Comparison of ENCODE assay signal across 8 cellular contexts in the genomic region with DNA sequence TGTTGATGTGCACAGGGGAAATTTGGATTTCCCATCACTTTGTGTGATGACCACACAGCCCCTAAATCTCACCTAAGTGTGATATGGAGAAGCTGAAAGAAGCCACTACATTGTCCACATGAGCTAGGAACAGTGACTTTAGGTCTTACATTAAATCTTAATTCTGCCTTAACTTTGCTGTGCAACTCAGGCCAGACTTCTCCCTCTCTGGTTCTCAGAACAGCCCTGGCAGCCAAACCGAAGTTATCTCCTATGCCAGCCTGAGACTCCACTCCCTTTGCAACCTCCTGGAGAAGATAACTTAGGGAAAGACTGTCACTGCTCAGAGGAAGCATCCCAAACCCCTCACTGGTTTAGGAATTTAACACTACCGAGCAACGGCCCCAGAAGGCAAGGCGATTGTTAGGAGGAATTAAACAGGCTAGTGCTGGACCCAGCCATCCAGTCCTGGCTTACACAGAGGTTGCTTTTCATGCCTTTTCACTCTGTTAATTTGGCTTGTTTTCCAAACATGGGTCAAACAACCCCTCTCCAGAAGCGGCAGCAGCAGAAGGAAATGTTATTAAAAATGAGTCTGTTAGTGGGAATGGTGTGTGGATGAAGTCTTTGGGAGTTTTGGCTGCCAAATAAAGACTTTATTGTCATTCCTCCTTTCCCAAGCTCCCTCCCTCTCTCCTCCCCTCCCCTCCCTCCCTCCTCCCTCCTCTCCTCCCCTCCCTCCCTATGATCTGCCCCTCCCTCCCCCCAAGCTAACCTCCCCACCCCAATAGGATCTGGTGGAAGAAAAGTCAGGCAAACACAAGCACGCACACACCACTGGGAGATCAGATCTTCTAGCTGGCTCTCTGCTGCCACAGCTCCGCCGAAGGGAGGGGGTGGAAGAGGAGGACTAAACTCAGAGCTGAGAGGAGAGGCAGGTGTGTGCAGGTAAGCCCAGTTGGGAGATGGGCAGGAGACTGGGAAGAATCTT. TPM values are rescaled to one million over a fixed set of nuclear protein-coding genes. Genes with fewer than 3 reads are reported as not detected.
DNase-seq lines count a peak whose midpoint lies in the region; ATAC-seq and TF ChIP-seq lines count a peak whose summit lies in the region.

TSS of gene PRELP (plus strand) at position 795 of the 970 bp plus-strand sequence. CDS start 7,379 bp downstream, outside the sequence.

- no peak for TF ChIP-seq CTCF in adrenal gland (IDR thresholded peaks at IDR 0.05)
- no peak for TF ChIP-seq CTCF in stomach (IDR thresholded peaks at IDR 0.05)

- peaks cover 0 to under 1% of the 10 kb centered on the region in 2 donors for H3K4me1 ChIP-seq in adrenal gland (replicated peaks in 1 of 2)
- peaks cover 6 to 47% (median 26%) of the 10 kb centered on the region in 4 donors for H3K4me1 ChIP-seq in stomach

- peak in 1 of 2 donors; percentile 19 for TF ChIP-seq POLR2A in adrenal gland (IDR thresholded peaks at IDR 0.05)
- peak in 1 of 4 donors; percentile 11 for TF ChIP-seq POLR2A in stomach (IDR thresholded peaks at IDR 0.05)
- TF ChIP-seq POLR2A in GM18505 (IDR thresholded peaks at IDR 0.05; ENCODE audit: borderline replicate concordance, extremely low read depth, insufficient read depth, insufficient read length): no peak

- ATAC-seq in GM18505 (IDR thresholded peaks at IDR 0.05; ENCODE audit: unreplicated experiment): no peak
- ATAC-seq in HG02763 (IDR thresholded peaks at IDR 0.05; ENCODE audit: unreplicated experiment): no peak

- 36 to 52% (median 48%) methylated on average over 8 of the region's 8 CpGs for WGBS in adrenal gland, 4 donors
- WGBS in stomach, 5 donors: 11 to 23% (median 18%) methylated on average over 8 of the region's 8 CpGs

- H3K9me3 ChIP-seq in adrenal gland (replicated peaks in 1 of 3) (no peaks in the 10 kb centered on the region), stomach (no peaks in the 10 kb centered on the region)

- DNase-seq in HPDE6-E6E7 (ENCODE audit: extremely low spot score) (peak; percentile 39), adrenal gland (peak in 2 of 7 donors; percentile 26), iPS DF 4.7 (ENCODE audit: extremely low read depth, low spot score) (peak; percentile 51), stomach (peak; percentile 37), NCI-H2029 treated with DMSO at 0.1 percent for 48 hours (lab: John Stamatoyannopoulos, UW) (no peak), kidney tubule cell (ENCODE audit: low spot score) (no peak)

- H3K27me3 ChIP-seq in adrenal gland (no peaks in the 10 kb centered on the region), stomach (no peaks in the 10 kb centered on the region)

- H3K4me3 ChIP-seq in adrenal gland (peak within 1 kb of the TSS in 1 of 4 donors; percentile 49), stomach (peak within 1 kb of the TSS; percentile 30 to 42 (median 38))

- intact Hi-C loops in adrenal gland (cut with DNase I) (no loop called here), stomach (cut with DNase I; ENCODE audit: low total_unique reads) (no loop called here)

- no peak for TF ChIP-seq EP300 in stomach (IDR thresholded peaks at IDR 0.05)

- no peaks in the 10 kb centered on the region for H3K36me3 ChIP-seq in adrenal gland (replicated peaks in 1 of 2)
- no peaks in the 10 kb centered on the region for H3K36me3 ChIP-seq in stomach

- H3K27ac ChIP-seq in adrenal gland: peak within 1 kb of the TSS in 2 of 5 donors; percentile 69 to 78
- peak within 1 kb of the TSS in 4 of 5 donors; percentile 67 to 83 (median 78) for H3K27ac ChIP-seq in stomach

RNA-seq across cellular contexts. Expression of gene PRELP, which starts in this region (rescaled TPM):
- 10 to 100 TPM in 5 of 8 donors, 1 to 10 TPM in 3; 5.4 to 29.4 (median 15.6) TPM for total RNA-seq in adrenal gland
- 10 to 100 TPM in 2 of 3 donors, 1 to 10 TPM in 1; 9.7 to 19.5 (median 12.3) TPM for polyA plus RNA-seq in adrenal gland
- total RNA-seq in stomach: 10 to 100 TPM in 3 of 5 donors, 1 to 10 TPM in 2; 1.1 to 29.8 (median 10.7) TPM
- polyA plus RNA-seq in stomach: 10 to 100 TPM in 1 of 3 donors, 1 to 10 TPM in 2; 2.2 to 29.5 (median 3.2) TPM

Comparison
In these comparisons a context has a peak if more than half of its experiments do, and no peak if none do; other contexts are left out.
1. DNase-seq: peak in HPDE6-E6E7 (single experiment), iPS DF 4.7 (single experiment) and stomach (single experiment); none in NCI-H2029 treated with DMSO at 0.1 percent for 48 hours (single experiment) and kidney tubule cell (single experiment).